8 cellular contexts compared by ENCODE assay signal in genomic region chr6:33297406-33297955, GRCh38. TPM values are rescaled to one million over a fixed set of nuclear protein-coding genes. Genes with fewer than 3 reads are reported as not detected.
DNase-seq lines count a peak whose midpoint lies in the region; ATAC-seq and TF ChIP-seq lines count a peak whose summit lies in the region.

No MANE protein-coding gene starts in this region.

- ATAC-seq in GM21786 (IDR thresholded peaks at IDR 0.05; ENCODE audit: unreplicated experiment) = no peak

- no peak for TF ChIP-seq CTCF in GM12875 (IDR thresholded peaks at IDR 0.05; ENCODE audit: borderline replicate concordance, insufficient read depth, low read depth, low read length)

- DNase-seq in NCI-H510A treated with DMSO at 0.1 percent for 48 hours (lab: John Stamatoyannopoulos, UW) = peak; percentile 49
- peak; percentile 26 for DNase-seq in dermis blood vessel endothelial cell
- peak; percentile 58 for DNase-seq in mucosa of gallbladder (ENCODE audit: low spot score)
- no peak for DNase-seq in activated CD4-positive, CD25-positive, alpha-beta regulatory T cell (lab: John Stamatoyannopoulos, UW)
- DNase-seq in effector CD4-positive, alpha-beta T cell = no peak
- DNase-seq in NCI-H446 treated with DMSO at 0.1 percent for 48 hours (lab: John Stamatoyannopoulos, UW) = no peak

- H3K4me3 ChIP-seq in GM12875 (ENCODE audit: low read depth, low read length) = peak overlapping the region; percentile 62

RNA-seq across cellular contexts. Expression of gene RGL2, which starts 1.3 kb away (rescaled TPM):
- total RNA-seq in dermis blood vessel endothelial cell (82.4 and 88.3 TPM in 2 replicates), mucosa of gallbladder (158 TPM)

RNA-seq across cellular contexts. Expression of gene PFDN6, which starts 8.1 kb away (rescaled TPM):
- total RNA-seq in dermis blood vessel endothelial cell = 22.1 and 29.1 TPM in 2 replicates
- total RNA-seq in mucosa of gallbladder = 38.6 TPM

RNA-seq across cellular contexts. Expression of gene WDR46, which starts 8.4 kb away (rescaled TPM):
- total RNA-seq in dermis blood vessel endothelial cell (65.9 and 75.4 TPM in 2 replicates), mucosa of gallbladder (37.7 TPM)

RNA-seq across cellular contexts. Expression of gene TAPBP, which starts 16.4 kb away (rescaled TPM):
- 137 and 154 TPM in 2 replicates for total RNA-seq in dermis blood vessel endothelial cell
- 200 TPM for total RNA-seq in mucosa of gallbladder

RNA-seq across cellular contexts. Expression of gene ZBTB22, which starts 20.1 kb away (rescaled TPM):
- total RNA-seq in dermis blood vessel endothelial cell (15.8 and 16.8 TPM in 2 replicates), mucosa of gallbladder (26.5 TPM)

Comparison
In these comparisons a context has a peak if more than half of its experiments do, and no peak if none do; other contexts are left out.
1. DNase-seq: peak in NCI-H510A treated with DMSO at 0.1 percent for 48 hours (single experiment), dermis blood vessel endothelial cell (single experiment) and mucosa of gallbladder (single experiment); none in activated CD4-positive, CD25-positive, alpha-beta regulatory T cell (0 of 4), effector CD4-positive, alpha-beta T cell (single experiment) and NCI-H446 treated with DMSO at 0.1 percent for 48 hours (single experiment).